9 cellular contexts compared by ENCODE assay signal in the genomic region with DNA sequence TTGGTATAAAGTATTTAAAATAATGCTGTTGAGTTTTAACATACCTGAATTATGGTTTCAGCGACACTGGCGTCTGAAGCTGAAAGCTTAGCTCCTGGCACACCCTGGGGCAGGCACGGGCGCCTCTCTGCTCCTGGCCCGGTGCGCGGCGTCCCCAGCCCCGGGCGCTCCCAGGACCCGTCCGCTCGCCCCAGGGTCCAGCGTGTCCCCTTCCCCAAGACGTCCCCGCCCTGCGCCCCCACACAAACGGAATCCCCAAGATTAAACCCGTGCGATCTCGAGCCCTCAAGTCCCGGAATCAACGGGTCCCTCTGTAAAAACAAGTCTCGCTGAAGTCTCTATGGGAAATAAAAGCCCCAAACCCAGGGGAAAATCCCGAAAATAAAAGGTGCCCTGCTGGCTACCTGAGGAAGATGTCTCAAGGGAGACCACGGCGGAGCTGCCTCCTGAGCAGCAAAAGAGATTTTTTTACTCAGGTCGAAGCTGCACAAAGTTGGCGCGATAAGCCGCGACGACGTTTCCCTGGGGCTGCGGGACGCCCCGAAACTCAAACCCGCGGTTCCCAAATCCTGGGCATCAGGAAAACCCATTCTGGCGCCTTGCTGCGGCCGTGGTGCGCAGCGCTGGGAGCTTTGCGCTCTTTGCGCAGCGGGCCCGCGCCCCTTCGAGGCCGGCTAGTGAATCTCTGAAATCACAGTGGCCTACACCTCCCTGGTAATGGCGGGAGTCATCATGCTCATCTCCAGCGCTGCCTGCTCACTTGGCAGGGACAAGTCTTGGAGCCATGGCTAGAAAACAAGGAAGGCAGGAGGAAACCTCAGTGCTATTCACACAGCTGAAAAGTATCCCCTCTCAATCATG. TPM values are rescaled to one million over a fixed set of nuclear protein-coding genes. Genes with fewer than 3 reads are reported as not detected.
DNase-seq lines count a peak whose midpoint lies in the region; ATAC-seq and TF ChIP-seq lines count a peak whose summit lies in the region.
"Had no signal": no experiment of that assay in that cellular context is flagged by ENCODE, and none has a peak within 500 bp of the region (broad histone marks: within the 10 kb centered on the region; RNA-seq: fewer than 3 reads in every experiment).

No MANE protein-coding gene starts in this region.

- TF ChIP-seq CTCF in epithelial cell of esophagus (IDR thresholded peaks at IDR 0.05; ENCODE audit: insufficient read depth, low read depth, low read length, missing control alignments) (no peak), osteoblast (IDR thresholded peaks at IDR 0.05; ENCODE audit: extremely low read depth, low read depth, low read length) (no peak)

- H3K79me2 ChIP-seq in osteoblast (ENCODE audit: insufficient read depth, low read length), result no peaks in the 10 kb centered on the region

- H4K20me1 ChIP-seq in osteoblast (ENCODE audit: insufficient read depth, low read length), result no peaks in the 10 kb centered on the region

- H3K9me3 ChIP-seq in osteoblast (ENCODE audit: low read depth, low read length), result no peaks in the 10 kb centered on the region

- H3K4me3 ChIP-seq in epithelial cell of esophagus (ENCODE audit: low read length) (peak overlapping the region; percentile 31), osteoblast (ENCODE audit: insufficient read depth, low read length) (peak overlapping the region; percentile 59)

- no peaks in the 10 kb centered on the region for H3K36me3 ChIP-seq in osteoblast (ENCODE audit: insufficient read depth, low read length)

- peak overlapping the region; percentile 59 for H2AFZ ChIP-seq in osteoblast (ENCODE audit: low read length)

- DNase-seq in NCI-H82 (lab: John Stamatoyannopoulos, UW) (peak; percentile 9), NCI-H82 treated with DMSO at 0.1 percent for 48 hours (lab: John Stamatoyannopoulos, UW; ENCODE audit: unreplicated experiment) (no peak), epithelial cell of esophagus (ENCODE audit: low read depth) (no peak), osteoblast (ENCODE audit: insufficient read length, low spot score, missing footprints) (peak; percentile 51), NCI-H1417 (lab: John Stamatoyannopoulos, UW) (no peak), DMS153 (lab: John Stamatoyannopoulos, UW) (no peak), DMS 273 (lab: John Stamatoyannopoulos, UW; ENCODE audit: unreplicated experiment) (no peak)

- ATAC-seq in HG03460 (IDR thresholded peaks at IDR 0.05; ENCODE audit: unreplicated experiment), result peak; percentile 60

- H3K4me2 ChIP-seq in osteoblast (ENCODE audit: insufficient read depth, low read length), result peak overlapping the region; percentile 72

- peaks cover 7% of the 10 kb centered on the region for H3K4me1 ChIP-seq in osteoblast (ENCODE audit: insufficient read depth, low read length)

- no peak overlapping the region for H3K27ac ChIP-seq in osteoblast (ENCODE audit: low read depth, low read length)

- H3K27me3 ChIP-seq in osteoblast (ENCODE audit: insufficient read depth, low read length), result peaks cover 55% of the 10 kb centered on the region

RNA-seq across cellular contexts. Expression of a gene that starts 6.3 kb away (rescaled TPM):
- not detected in 2 replicates for total RNA-seq in osteoblast
- total RNA-seq: renal cortical epithelial cell had no signal

RNA-seq across cellular contexts. Expression of a gene that starts 17.4 kb away (rescaled TPM):
- total RNA-seq in osteoblast, result not detected in 2 replicates
- total RNA-seq: renal cortical epithelial cell had no signal

RNA-seq across cellular contexts. Expression of a gene that starts 34.8 kb away (rescaled TPM):
- not detected in 2 replicates for total RNA-seq in osteoblast
- total RNA-seq: renal cortical epithelial cell had no signal

RNA-seq across cellular contexts. Expression of a gene that starts 37.6 kb away (rescaled TPM):
- total RNA-seq in osteoblast, result not detected in 2 replicates
- total RNA-seq: renal cortical epithelial cell had no signal

RNA-seq across cellular contexts. Expression of a gene that starts 51.9 kb away (rescaled TPM):
- not detected in 2 replicates for total RNA-seq in osteoblast
- total RNA-seq: renal cortical epithelial cell had no signal

Comparison
In these comparisons a context has a peak if more than half of its experiments do, and no peak if none do; other contexts are left out.
1. DNase-seq: peak in NCI-H82 (single experiment) and osteoblast (single experiment); none in NCI-H82 treated with DMSO at 0.1 percent for 48 hours (single experiment), epithelial cell of esophagus (single experiment), NCI-H1417 (0 of 3), DMS153 (single experiment) and DMS 273 (single experiment).